8 cellular contexts compared by ENCODE assay signal in genomic region chr11:1050581-1051355, GRCh38. TPM values are rescaled to one million over a fixed set of nuclear protein-coding genes. Genes with fewer than 3 reads are reported as not detected.
A peak's percentile ranks its signal among the peaks of the same experiment; 100 is the strongest.
DNase-seq lines count a peak whose midpoint lies in the region; ATAC-seq and TF ChIP-seq lines count a peak whose summit lies in the region.

No MANE protein-coding gene starts in this region.

- no peaks in the 10 kb centered on the region for H4K20me1 ChIP-seq in DOHH2 (ENCODE audit: control insufficient read depth, insufficient read depth, low read depth, low read length)

- intact Hi-C loops in left lung (cut with DNase I): no loop called here

- no peaks in the 10 kb centered on the region for H3K27me3 ChIP-seq in DOHH2 (ENCODE audit: control insufficient read depth, low read length)
- H3K27me3 ChIP-seq in left lung: peaks cover 0 to 71% of the 10 kb centered on the region in 2 donors

- H3K79me2 ChIP-seq in DOHH2 (ENCODE audit: control insufficient read depth, low read length): no peaks in the 10 kb centered on the region

- no peak overlapping the region for H3K4me2 ChIP-seq in DOHH2 (ENCODE audit: low read length)

- H3K4me1 ChIP-seq in DOHH2 (ENCODE audit: control insufficient read depth, low read length) (0 out of 2 replicates have a peak, but pooled peaks cover 4% of the 10 kb centered on the region), left lung (peaks cover 6 to 22% of the 10 kb centered on the region in 2 donors)

- ATAC-seq in HG02759 (IDR thresholded peaks at IDR 0.05; ENCODE audit: unreplicated experiment) (peak; percentile 67), left lung (peak; percentile 97), HG03139 (IDR thresholded peaks at IDR 0.05; ENCODE audit: unreplicated experiment) (no peak)

- H3K9me3 ChIP-seq in DOHH2 (ENCODE audit: control insufficient read depth, insufficient read depth, low read length) (no peaks in the 10 kb centered on the region), left lung (no peaks in the 10 kb centered on the region)

- no peaks in the 10 kb centered on the region for H3K9me2 ChIP-seq in DOHH2 (replicated peaks; ENCODE audit: control insufficient read depth, low read length)

- DNase-seq in NCI-H2171 treated with DMSO at 0.1 percent for 48 hours (lab: John Stamatoyannopoulos, UW) (peak; percentile 53), cerebellar cortex (ENCODE audit: low spot score) (peak; percentile 76), left lung (peak; percentile 61 to 92)
- peak; percentile 62 for DNase-seq in activated CD4-positive, alpha-beta T cell treated with anti-CD3 and anti-CD28 coated beads for 1 hour
- DNase-seq in stimulated activated CD4-positive, alpha-beta T cell treated with anti-CD3 and anti-CD28 coated beads, TNF-alpha, amount 100 ng/mL, for 1 hour (ENCODE audit: low read depth in 3 of 3, low spot score in 1 of 3): peak; percentile 28 to 60 (median 49)

- H3K36me3 ChIP-seq in DOHH2 (ENCODE audit: control insufficient read depth, low read length) (no peaks in the 10 kb centered on the region), left lung (no peaks in the 10 kb centered on the region)

- no peak overlapping the region for H3K4me3 ChIP-seq in DOHH2 (ENCODE audit: low read length)
- no peak overlapping the region for H3K4me3 ChIP-seq in left lung

- no peaks in the 10 kb centered on the region for H3F3A ChIP-seq in DOHH2 (ENCODE audit: control insufficient read depth, insufficient read depth)

- H3K27ac ChIP-seq in DOHH2 (ENCODE audit: low read depth, low read length) (no peak overlapping the region), left lung (no peak overlapping the region)

- TF ChIP-seq CTCF in DOHH2 (IDR thresholded peaks at IDR 0.05; ENCODE audit: low read depth, low read length, poor library complexity, severe bottlenecking): peak; percentile 91
- TF ChIP-seq CTCF in left lung (IDR thresholded peaks at IDR 0.05): peak; percentile 79 to 96

RNA-seq across cellular contexts. Expression of gene MUC6, which starts 14.2 kb away (rescaled TPM):
- total RNA-seq in left lung: not detected

RNA-seq across cellular contexts. Expression of gene MUC2, which starts 23.9 kb away (rescaled TPM):
- not detected for total RNA-seq in left lung
